In the genomic region with DNA sequence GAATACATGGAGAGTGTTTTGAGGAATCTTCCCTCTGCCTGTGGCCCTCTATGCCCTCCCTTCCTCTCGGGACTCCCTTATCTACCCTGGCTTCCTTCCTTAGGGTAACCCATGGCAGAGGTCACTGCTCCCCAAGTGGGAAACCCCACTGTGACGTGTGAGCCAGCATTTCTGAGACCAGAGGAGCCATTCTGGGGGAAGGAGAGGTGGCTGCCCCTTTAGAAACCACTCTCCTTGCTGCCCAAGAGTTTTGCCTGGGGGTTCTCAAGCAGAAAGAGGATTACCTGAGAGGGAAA, we compare ENCODE assay signal across 16 cellular contexts. TPM values are rescaled to one million over a fixed set of nuclear protein-coding genes. Genes with fewer than 3 reads are reported as not detected.
DNase-seq lines count a peak whose midpoint lies in the region; ATAC-seq, FAIRE-seq and TF ChIP-seq lines count a peak whose summit lies in the region.
"Had no signal": no experiment of that assay in that cellular context is flagged by ENCODE, and none has a peak within 500 bp of the region (broad histone marks: within the 10 kb centered on the region; RNA-seq: fewer than 3 reads in every experiment).

No MANE protein-coding gene starts in this region.

- peak overlapping the region; percentile 0 for H3K18ac ChIP-seq in mesendoderm (ENCODE audit: low read length)

- no peak for TF ChIP-seq POLR2A in endothelial cell of umbilical vein (IDR thresholded peaks at IDR 0.05; ENCODE audit: low read depth, low read length)

- TF ChIP-seq CTCF in endothelial cell of umbilical vein (IDR thresholded peaks at IDR 0.05; ENCODE audit: extremely low read depth in 1 of 2, insufficient read depth in 1 of 2, low read depth in 1 of 2, low read length in 2 of 2) = no peak

- no peak for ATAC-seq in HG03095 (IDR thresholded peaks at IDR 0.05; ENCODE audit: unreplicated experiment)
- ATAC-seq: SK-N-SH treated with all-trans-retinoic acid at 6 μM for 48 hours had no signal

- peak overlapping the region; percentile 50 for H3K4me2 ChIP-seq in BLaER1
- peak overlapping the region; percentile 23 for H3K4me2 ChIP-seq in endothelial cell of umbilical vein (ENCODE audit: insufficient read depth, low read length)
- no peak overlapping the region for H3K4me2 ChIP-seq in mesendoderm (ENCODE audit: low read length)

- no peak overlapping the region for H2BK15ac ChIP-seq in mesendoderm (replicated peaks; ENCODE audit: low read depth)

- H4K20me1 ChIP-seq in BLaER1 (no peaks in the 10 kb centered on the region), endothelial cell of umbilical vein (replicated peaks; ENCODE audit: control insufficient read depth, extremely low read depth, insufficient read depth, low read length) (no peaks in the 10 kb centered on the region)

- no CpG with 5 or more reads among the region's 2 CpGs for WGBS in mesendoderm (ENCODE audit: extremely low coverage, insufficient coverage, low lambda C conversion rate)

- peaks cover 3% of the 10 kb centered on the region for H3K79me2 ChIP-seq in endothelial cell of umbilical vein (ENCODE audit: control insufficient read depth, insufficient read depth, low read length)
- peaks cover 10% of the 10 kb centered on the region for H3K79me2 ChIP-seq in mesendoderm (ENCODE audit: control insufficient read depth, insufficient read depth, low read length)

- POLR2A ChIA-PET in endothelial cell of umbilical vein (lab: Charles Lee) = no interaction called here

- intact Hi-C loops in endothelial cell of umbilical vein (cut with micrococcal nuclease) = no loop called here

- H3K36me3 ChIP-seq in BLaER1 (no peaks in the 10 kb centered on the region), NT2/D1 (ENCODE audit: insufficient read depth, insufficient read length, low read length) (no peaks in the 10 kb centered on the region), endothelial cell of umbilical vein (ENCODE audit: control insufficient read depth in 2 of 2, extremely low read depth in 1 of 2, insufficient read depth in 2 of 2, low read length in 2 of 2) (no peaks in the 10 kb centered on the region), mesendoderm (ENCODE audit: control insufficient read depth, insufficient read depth, low read length) (no peaks in the 10 kb centered on the region)

- H4K5ac ChIP-seq in mesendoderm (ENCODE audit: low read length) = no peak overlapping the region

- H3K23ac ChIP-seq in mesendoderm (ENCODE audit: low read length) = no peak overlapping the region

- dilution Hi-C loops in endothelial cell of umbilical vein (cut with MboI; ENCODE audit: extremely low pct_ligation_motif_present, low sequenced_read_pairs) = no loop called here

- H3K4me1 ChIP-seq in BLaER1 = peaks cover 11% of the 10 kb centered on the region
- peaks cover 24% of the 10 kb centered on the region for H3K4me1 ChIP-seq in NT2/D1 (ENCODE audit: insufficient read depth, insufficient read length)
- peaks cover 19% of the 10 kb centered on the region for H3K4me1 ChIP-seq in endothelial cell of umbilical vein (ENCODE audit: control insufficient read depth, extremely low read depth, insufficient read depth, low read length)
- H3K4me1 ChIP-seq in mesendoderm (ENCODE audit: control insufficient read depth, low read depth, low read length) = peaks cover 16% of the 10 kb centered on the region

- H3K56ac ChIP-seq in mesendoderm (ENCODE audit: low read length) = no peak overlapping the region

- peaks cover 16% of the 10 kb centered on the region for H3K79me1 ChIP-seq in mesendoderm (ENCODE audit: low read length)

- H2BK120ac ChIP-seq in mesendoderm (ENCODE audit: low read depth, low read length) = no peak overlapping the region

- no peak for FAIRE-seq in endothelial cell of umbilical vein (lab: Jason Lieb, UNC)

- H2AK5ac ChIP-seq in mesendoderm (ENCODE audit: low read length) = no peak overlapping the region

- no TSS peak for BruUV-seq in endothelial cell of umbilical vein (replicated peaks; lab: Mats Ljungman, UMichigan)

- no peak overlapping the region for H2AFZ ChIP-seq in endothelial cell of umbilical vein (ENCODE audit: low read depth, low read length)

- H2BK5ac ChIP-seq in mesendoderm (ENCODE audit: low read length) = no peak overlapping the region

- H3K27me3 ChIP-seq in BLaER1 (no peaks in the 10 kb centered on the region), NT2/D1 (ENCODE audit: insufficient read depth, insufficient read length) (no peaks in the 10 kb centered on the region), endothelial cell of umbilical vein (ENCODE audit: control insufficient read depth in 2 of 2, insufficient read depth in 2 of 2, low read length in 2 of 2) (no peaks in the 10 kb centered on the region), mesendoderm (ENCODE audit: insufficient read depth, low read length, poor library complexity) (no peaks in the 10 kb centered on the region)

- H3K9ac ChIP-seq in BLaER1 (no peak overlapping the region), NT2/D1 (ENCODE audit: insufficient read length, low read depth) (peak overlapping the region; percentile 10), endothelial cell of umbilical vein (replicated peaks; ENCODE audit: extremely low read depth, insufficient read depth, low read length) (no peak overlapping the region), mesendoderm (ENCODE audit: low read length) (no peak overlapping the region)

- H3K9me3 ChIP-seq in BLaER1 (no peaks in the 10 kb centered on the region), NT2/D1 (ENCODE audit: insufficient read depth, low read length) (no peaks in the 10 kb centered on the region), endothelial cell of umbilical vein (replicated peaks; ENCODE audit: control insufficient read depth, insufficient read depth, low read length) (no peaks in the 10 kb centered on the region)

- H3K27ac ChIP-seq in BLaER1 (peak overlapping the region; percentile 2; the same call in 1 of the 2 replicates), endothelial cell of umbilical vein (ENCODE audit: insufficient read depth, low read depth, low read length) (no peak overlapping the region), mesendoderm (ENCODE audit: low read depth, low read length) (no peak overlapping the region)

- H3K4ac ChIP-seq in mesendoderm (ENCODE audit: low read depth, low read length) = no peak overlapping the region

- H3K9me1 ChIP-seq in endothelial cell of umbilical vein (replicated peaks; ENCODE audit: control insufficient read depth, extremely low read depth, insufficient read depth, low read length) = no peaks in the 10 kb centered on the region

- no peak overlapping the region for H3K4me3 ChIP-seq in BLaER1
- H3K4me3 ChIP-seq in NT2/D1 (ENCODE audit: insufficient read length, low read depth) = no peak overlapping the region
- H3K4me3 ChIP-seq in endothelial cell of umbilical vein (replicated peaks in 1 of 3; ENCODE audit: insufficient read depth in 1 of 3, low read depth in 1 of 3, low read length in 3 of 3) = no peak overlapping the region
- H3K4me3 ChIP-seq in mesendoderm (ENCODE audit: low read length) = no peak overlapping the region

- H4K8ac ChIP-seq in mesendoderm (ENCODE audit: low read depth, low read length) = no peak overlapping the region

- DNase-seq in NT2/D1 (ENCODE audit: low read depth, low spot score) (no peak), endothelial cell of umbilical vein (ENCODE audit: low read depth, low spot score) (peak; percentile 47), mesendoderm (no peak), middle frontal gyrus (ENCODE audit: extremely low spot score, low spot score) (no peak), NCI-H2227 (lab: John Stamatoyannopoulos, UW; ENCODE audit: unreplicated experiment) (no peak), SHP77 treated with DMSO at 0.1 percent for 48 hours (lab: John Stamatoyannopoulos, UW) (no peak)
- DNase-seq: activated CD4-positive, alpha-beta T cell treated with anti-CD3 and anti-CD28 coated beads, Interleukin-2, amount 50 U/mL, for 4 hours; activated naive CD4-positive, alpha-beta T cell treated with anti-CD3 and anti-CD28 coated beads, Interleukin-2, amount 50 U/mL, for 16 hours; GOT3; NCI-H1930; NCI-H524 treated with DMSO at 0.1 percent for 48 hours; OCI-M1; stimulated activated naive CD4-positive, alpha-beta T cell treated with Interleukin-2 at 50 U/mL for 16 hours had no signal

- CTCF ChIA-PET in endothelial cell of umbilical vein (lab: Charles Lee) = no interaction called here

TF ChIP-seq in endothelial cell of umbilical vein, 7 proteins besides CTCF, POLR2A, EP300 and RAD21:
- peak; percentile 54 for TF ChIP-seq GATA2 (IDR thresholded peaks at IDR 0.05; ENCODE audit: insufficient read depth, insufficient read length, low read depth, low read length)
- TF ChIP-seq EZH2 (IDR thresholded peaks at IDR 0.05; ENCODE audit: borderline replicate concordance, low read depth, low read length, severe bottlenecking) = no peak

RNA-seq across cellular contexts. Expression of a gene that starts 23.1 kb away (rescaled TPM):
- 17.4 and 20.0 TPM in 2 replicates for total RNA-seq in endothelial cell of umbilical vein
- polyA plus RNA-seq in endothelial cell of umbilical vein = 21.3 and 24.8 TPM in 2 replicates
- 12.6 and 13.7 TPM in 2 replicates for polyA plus RNA-seq in endothelial cell of umbilical vein (2011; cell fraction: cytosol; rRNA removed)
- polyA plus RNA-seq in endothelial cell of umbilical vein (2011; cell fraction: nucleus; rRNA removed) = 10.4 and 11.8 TPM in 2 replicates
- 7.9 and 10.5 TPM in 2 replicates for polyA plus RNA-seq in endothelial cell of umbilical vein (2012)
- polyA minus RNA-seq in endothelial cell of umbilical vein = 15.4 and 22.0 TPM in 2 replicates
- polyA minus RNA-seq in endothelial cell of umbilical vein (2011; cell fraction: cytosol; rRNA and poly(A)+ RNA removed) = 0.61 TPM
- polyA minus RNA-seq in endothelial cell of umbilical vein (2011; cell fraction: nucleus; rRNA and poly(A)+ RNA removed) = 12.7 and 17.9 TPM in 2 replicates
- polyA plus RNA-seq in mesendoderm (2013, experiment 1 of 2) = 15.1 TPM
- 16.2 TPM for polyA plus RNA-seq in mesendoderm (2013, experiment 2 of 2)

RNA-seq across cellular contexts. Expression of a gene that starts 60.0 kb away (rescaled TPM):
- total RNA-seq in endothelial cell of umbilical vein = not detected in 2 replicates
- not detected in 2 replicates for polyA plus RNA-seq in endothelial cell of umbilical vein
- polyA plus RNA-seq in endothelial cell of umbilical vein (2011; cell fraction: cytosol; rRNA removed) = not detected in 2 replicates
- polyA plus RNA-seq in endothelial cell of umbilical vein (2011; cell fraction: nucleus; rRNA removed) = not detected in 2 replicates
- polyA plus RNA-seq in endothelial cell of umbilical vein (2012) = 0.51 and 0.70 TPM in 2 replicates
- polyA minus RNA-seq in endothelial cell of umbilical vein = not detected in 2 replicates
- polyA minus RNA-seq in endothelial cell of umbilical vein (2011; cell fraction: cytosol; rRNA and poly(A)+ RNA removed) = not detected
- not detected in 2 replicates for polyA minus RNA-seq in endothelial cell of umbilical vein (2011; cell fraction: nucleus; rRNA and poly(A)+ RNA removed)
- polyA plus RNA-seq in mesendoderm (2013, experiment 1 of 2) = 6.5 TPM
- 5.7 TPM for polyA plus RNA-seq in mesendoderm (2013, experiment 2 of 2)
